17 cellular contexts compared by ENCODE assay signal in genomic region chr1:203612932-203613682, GRCh38. TPM values are rescaled to one million over a fixed set of nuclear protein-coding genes. Genes with fewer than 3 reads are reported as not detected.
DNase-seq lines count a peak whose midpoint lies in the region; ATAC-seq and TF ChIP-seq lines count a peak whose summit lies in the region.
"Had no signal": no experiment of that assay in that cellular context is flagged by ENCODE, and none has a peak within 500 bp of the region (broad histone marks: within the 10 kb centered on the region; RNA-seq: fewer than 3 reads in every experiment).

No MANE protein-coding gene starts in this region.

- no peak overlapping the region for H3K18ac ChIP-seq in mesenchymal stem cell (ENCODE audit: low read depth in 1 of 2, low read length in 2 of 2)

- H2BK120ac ChIP-seq in mesenchymal stem cell (ENCODE audit: low read depth, low read length) = no peak overlapping the region

- no peak overlapping the region for H3K4ac ChIP-seq in mesenchymal stem cell (ENCODE audit: low read depth in 1 of 2, low read length in 2 of 2)

- H2AFZ ChIP-seq in mesenchymal stem cell (ENCODE audit: low read depth, low read length) = no peak overlapping the region

- peak; percentile 16 for DNase-seq in NK-92 treated with Interleukin-12 subunit alpha and Interleukin-12 subunit beta, amount 100 ng/mL, for 24 hours (lab: John Stamatoyannopoulos, UW)
- DNase-seq in NK-92 (lab: John Stamatoyannopoulos, UW; ENCODE audit: unreplicated experiment) (no peak), mesenchymal stem cell (no peak), NCI-H82 treated with DMSO at 0.1 percent for 48 hours (lab: John Stamatoyannopoulos, UW; ENCODE audit: unreplicated experiment) (no peak), endothelial cell (ENCODE audit: low spot score) (no peak), foreskin melanocyte (no peak)
- no peak for DNase-seq in T-helper 2 cell treated with Interferon-gamma antibody and Interleukin-4, amounts not matched to agents 5 μg/mL and 100 μg/mL, for 36 hours (ENCODE audit: low spot score)
- DNase-seq: 8988T; central memory CD4-positive, alpha-beta T cell; NCI-H226; nucleus accumbens; small intestine; upper lobe of right lung had no signal

- no peak for TF ChIP-seq CTCF in endothelial cell (IDR thresholded peaks at IDR 0.05; ENCODE audit: unreplicated experiment)

- H3K4me1 Mint-ChIP-seq in T-helper 2 cell treated with Interferon-gamma antibody and Interleukin-4, amounts not matched to agents 5 μg/mL and 100 μg/mL, for 36 hours (ENCODE audit: low read depth) = peaks cover 53% of the 10 kb centered on the region
- H3K4me1 Mint-ChIP-seq in endothelial cell (ENCODE audit: unreplicated experiment) = peaks cover 5% of the 10 kb centered on the region

- H3K79me1 ChIP-seq in mesenchymal stem cell (replicated peaks; ENCODE audit: low read length, poor library complexity, severe bottlenecking) = no peaks in the 10 kb centered on the region

- H3K27me3 Mint-ChIP-seq in T-helper 2 cell treated with Interferon-gamma antibody and Interleukin-4, amounts not matched to agents 5 μg/mL and 100 μg/mL, for 36 hours (ENCODE audit: low read depth) = no peaks in the 10 kb centered on the region
- H3K27me3 Mint-ChIP-seq in endothelial cell (ENCODE audit: unreplicated experiment) = peaks cover 1% of the 10 kb centered on the region

- no peak overlapping the region for H4K8ac ChIP-seq in mesenchymal stem cell (ENCODE audit: low read length)

- H3K27ac Mint-ChIP-seq in T-helper 2 cell treated with Interferon-gamma antibody and Interleukin-4, amounts not matched to agents 5 μg/mL and 100 μg/mL, for 36 hours = peak overlapping the region; percentile 72
- H3K27ac Mint-ChIP-seq in endothelial cell (ENCODE audit: unreplicated experiment) = no peak overlapping the region

- H3K14ac ChIP-seq in mesenchymal stem cell (ENCODE audit: low read length in 2 of 2) = no peak overlapping the region

- no peaks in the 10 kb centered on the region for H3K9me3 Mint-ChIP-seq in T-helper 2 cell treated with Interferon-gamma antibody and Interleukin-4, amounts not matched to agents 5 μg/mL and 100 μg/mL, for 36 hours
- no peaks in the 10 kb centered on the region for H3K9me3 Mint-ChIP-seq in endothelial cell (ENCODE audit: unreplicated experiment)

- peak; percentile 76 for ATAC-seq in HG03108 (IDR thresholded peaks at IDR 0.05; ENCODE audit: unreplicated experiment)
- ATAC-seq: esophagus mucosa, HCT116, upper lobe of right lung had no signal

- H3K23ac ChIP-seq in mesenchymal stem cell (ENCODE audit: low read length in 2 of 2) = no peak overlapping the region

- peak overlapping the region; percentile 90 for H4K91ac ChIP-seq in mesenchymal stem cell (ENCODE audit: low read length)

- no peak overlapping the region for H3K9ac ChIP-seq in mesenchymal stem cell (ENCODE audit: low read length)

- no peaks in the 10 kb centered on the region for H3K9me3 ChIP-seq in mesenchymal stem cell (ENCODE audit: control insufficient read depth, low read length)
- H3K9me3 ChIP-seq: upper lobe of right lung had no signal

- no peak overlapping the region for H2AK5ac ChIP-seq in mesenchymal stem cell (ENCODE audit: low read length, severe bottlenecking)

- peak overlapping the region; percentile 49 for H3K4me3 Mint-ChIP-seq in T-helper 2 cell treated with Interferon-gamma antibody and Interleukin-4, amounts not matched to agents 5 μg/mL and 100 μg/mL, for 36 hours
- H3K4me3 Mint-ChIP-seq in endothelial cell (ENCODE audit: unreplicated experiment) = no peak overlapping the region

- no peak overlapping the region for H3K27ac ChIP-seq in mesenchymal stem cell (ENCODE audit: low read length, poor library complexity, severe bottlenecking)
- H3K27ac ChIP-seq: upper lobe of right lung had no signal

- H2BK15ac ChIP-seq in mesenchymal stem cell (ENCODE audit: low read depth, poor library complexity, severe bottlenecking) = no peak overlapping the region

- H2BK5ac ChIP-seq in mesenchymal stem cell (ENCODE audit: low read depth, low read length, poor library complexity, severe bottlenecking) = no peak overlapping the region

- no peak overlapping the region for H3K4me2 ChIP-seq in mesenchymal stem cell (ENCODE audit: low read length, poor library complexity, severe bottlenecking)

- H3K4me1 ChIP-seq in mesenchymal stem cell (ENCODE audit: control insufficient read depth, insufficient read depth, low read depth, low read length) = no peaks in the 10 kb centered on the region

- no peak overlapping the region for H3K4me3 ChIP-seq in mesenchymal stem cell (ENCODE audit: insufficient read depth in 1 of 2, low read depth in 1 of 2, low read length in 2 of 2)
- H3K4me3 ChIP-seq: lung, upper lobe of right lung had no signal

- no peaks in the 10 kb centered on the region for H3K36me3 Mint-ChIP-seq in T-helper 2 cell treated with Interferon-gamma antibody and Interleukin-4, amounts not matched to agents 5 μg/mL and 100 μg/mL, for 36 hours (ENCODE audit: low read depth)
- no peaks in the 10 kb centered on the region for H3K36me3 Mint-ChIP-seq in endothelial cell (ENCODE audit: low read depth, unreplicated experiment)

- WGBS in mesenchymal stem cell = 93% methylated on average over 2 of the region's 4 CpGs

- no peaks in the 10 kb centered on the region for H3K27me3 ChIP-seq in mesenchymal stem cell (ENCODE audit: control insufficient read depth in 1 of 2, insufficient read depth in 1 of 2, low read length in 2 of 2)
- H3K27me3 ChIP-seq: upper lobe of right lung had no signal

- H2BK12ac ChIP-seq in mesenchymal stem cell (ENCODE audit: low read length in 2 of 2) = peak overlapping the region in 1 of 2 experiments; percentile 90

- H3K36me3 ChIP-seq in mesenchymal stem cell (ENCODE audit: control insufficient read depth in 1 of 2, insufficient read depth in 2 of 2, low read depth in 1 of 2, low read length in 2 of 2) = no peaks in the 10 kb centered on the region
- H3K36me3 ChIP-seq: upper lobe of right lung had no signal

RNA-seq across cellular contexts. Expression of gene ATP2B4, which starts 13.5 kb away (rescaled TPM):
- polyA plus RNA-seq in mesenchymal stem cell (2013, experiment 1 of 2) = 58.0 TPM
- 58.7 TPM for polyA plus RNA-seq in mesenchymal stem cell (2013, experiment 2 of 2)
- 137 TPM for total RNA-seq in endothelial cell (ENCODE audit: unreplicated experiment)
